In genomic region chr9:6006968-6007769, GRCh38 we compare ENCODE assay signal across 8 cellular contexts. TPM values are rescaled to one million over a fixed set of nuclear protein-coding genes. Genes with fewer than 3 reads are reported as not detected.
A peak's percentile ranks its signal among the peaks of the same experiment; 100 is the strongest.
DNase-seq lines count a peak whose midpoint lies in the region; ATAC-seq and TF ChIP-seq lines count a peak whose summit lies in the region.

No MANE protein-coding gene starts in this region.

- H3K4me3 ChIP-seq in IMR-90 (ENCODE audit: insufficient read depth, low read depth, low read length) (peak overlapping the region; percentile 90), PC-3 (ENCODE audit: low read length) (peak overlapping the region; percentile 93), esophagus (ENCODE audit: low read depth in 1 of 2, low read length in 2 of 2) (peak overlapping the region; percentile 84 to 88), muscle layer of duodenum (ENCODE audit: low read depth in 1 of 2, low read length in 2 of 2) (peak overlapping the region; percentile 77 to 98)

- peaks cover 3 to 27% of the 10 kb centered on the region in 2 experiments; a peak in 2 of 4 replicates for H3K79me1 ChIP-seq in IMR-90 (ENCODE audit: low read depth in 1 of 2, low read length in 2 of 2)

- no peak overlapping the region for H4K91ac ChIP-seq in IMR-90 (ENCODE audit: insufficient read depth, low read depth, low read length)

- no peak overlapping the region for H2BK15ac ChIP-seq in IMR-90 (ENCODE audit: low read depth, low read length)

- no peak overlapping the region for H2BK20ac ChIP-seq in IMR-90 (ENCODE audit: low read depth, low read length)

- H3K79me2 ChIP-seq in PC-3 (ENCODE audit: low read length), result peaks cover 70% of the 10 kb centered on the region

- H3K9me2 ChIP-seq in PC-3 (replicated peaks; ENCODE audit: low read length), result no peaks in the 10 kb centered on the region

- H3K23ac ChIP-seq in IMR-90 (ENCODE audit: low read depth, low read length), result peak overlapping the region; percentile 87

- TF ChIP-seq RAD21 in IMR-90 (IDR thresholded peaks at IDR 0.05; ENCODE audit: low read length), result no peak

- TF ChIP-seq POLR2A in IMR-90 (IDR thresholded peaks at IDR 0.05; ENCODE audit: low read depth, low read length), result no peak

- H3K9me1 ChIP-seq in IMR-90 (ENCODE audit: insufficient read depth, low read length), result no peaks in the 10 kb centered on the region; the same call in 1 of the 2 replicates

- H3K27ac ChIP-seq in IMR-90 (ENCODE audit: insufficient read depth, low read length), result peak overlapping the region; percentile 71
- peak overlapping the region; percentile 62 for H3K27ac ChIP-seq in PC-3 (ENCODE audit: low read length)
- peak overlapping the region; percentile 89 to 99 for H3K27ac ChIP-seq in esophagus (ENCODE audit: low read depth in 2 of 2, low read length in 1 of 2)
- peak overlapping the region; percentile 52 for H3K27ac ChIP-seq in muscle layer of duodenum (ENCODE audit: low read length)

- peak overlapping the region; percentile 60 for H3K4ac ChIP-seq in IMR-90 (ENCODE audit: low read depth, low read length)

- TF ChIP-seq CTCF in IMR-90 (conservative IDR thresholded peaks at IDR 0.05; ENCODE audit: low read depth, low read length) (no peak), PC-3 (conservative IDR thresholded peaks at IDR 0.05; ENCODE audit: low read depth, low read length) (no peak)

- H3K9ac ChIP-seq in IMR-90 (ENCODE audit: low read depth, low read length), result peak overlapping the region; percentile 69
- H3K9ac ChIP-seq in PC-3 (ENCODE audit: low read length), result peak overlapping the region; percentile 78

- POLR2A ChIA-PET in IMR-90 (lab: Charles Lee; ENCODE audit: unreplicated experiment) (no interaction called here), PC-3 (lab: Charles Lee; ENCODE audit: unreplicated experiment) (interaction anchor here (0.6 kb wide), 1 partner anchor 94 kb away, joined by 3 read pairs; no protein-coding TSS in a partner anchor)

- H4K5ac ChIP-seq in IMR-90 (ENCODE audit: low read depth, low read length), result no peak overlapping the region

- ATAC-seq in GM21576 (IDR thresholded peaks at IDR 0.05; ENCODE audit: unreplicated experiment) (peak; percentile 65), IMR-90 (ENCODE audit: low read depth) (peak; percentile 77), PC-3 (peak; percentile 84)

- H4K8ac ChIP-seq in IMR-90 (ENCODE audit: low read depth in 2 of 2, low read length in 2 of 2), result no peak overlapping the region; a peak in 2 of 4 replicates

- WGBS in IMR-90 (ENCODE audit: extremely low coverage in 2 of 2, insufficient read length in 1 of 2), 2 experiments, result 2% methylated on average over 17 of the region's 68 CpGs; no CpG with 5 or more reads in 1 of the 2 experiments
- 1% methylated on average over 65 to 68 of the region's 68 CpGs for WGBS in esophagus, 2 donors

- CTCF ChIA-PET in IMR-90 (lab: Yijun Ruan, JAX), result no interaction called here
- CTCF ChIA-PET in PC-3 (lab: Charles Lee), result no interaction called here

- 0 out of 2 replicates have a peak overlapping the region, but pooled peaks have one; percentile 45 for H3K14ac ChIP-seq in IMR-90 (replicated peaks; ENCODE audit: low read depth, low read length)

- peak overlapping the region; percentile 81 for H2AK9ac ChIP-seq in IMR-90 (replicated peaks; ENCODE audit: low read depth, low read length, poor library complexity)

- H3K4me2 ChIP-seq in IMR-90 (ENCODE audit: low read depth, low read length) (peak overlapping the region; percentile 82), PC-3 (ENCODE audit: low read length) (peak overlapping the region; percentile 98)

- in situ Hi-C loops in IMR-90 (cut with MboI; ENCODE audit: low sequenced_read_pairs), result no loop called here

- H3F3A ChIP-seq in PC-3 (ENCODE audit: low read length, unreplicated experiment), result no peaks in the 10 kb centered on the region

- H3K4me1 ChIP-seq in IMR-90 (ENCODE audit: control insufficient read depth, insufficient read depth, low read length) (no peaks in the 10 kb centered on the region; the same call in 1 of the 2 replicates), PC-3 (ENCODE audit: insufficient read depth, low read length) (peaks cover 31% of the 10 kb centered on the region), esophagus (ENCODE audit: control insufficient read depth in 2 of 2, insufficient read depth in 2 of 2, low read length in 1 of 2) (no peaks in the 10 kb centered on the region), muscle layer of duodenum (ENCODE audit: control insufficient read depth in 1 of 2, insufficient read depth in 2 of 2, low read length in 2 of 2) (peaks cover 10 to 43% of the 10 kb centered on the region in 2 donors)

- peak overlapping the region; percentile 77 for H2BK5ac ChIP-seq in IMR-90 (ENCODE audit: low read depth, low read length, poor library complexity, severe bottlenecking)

- intact Hi-C loops in IMR-90 (cut with micrococcal nuclease) (loop anchor here (2.0 kb wide), 1 partner anchor 208 kb away; no protein-coding TSS in a partner anchor), PC-3 (cut with micrococcal nuclease) (no loop called here)

- peak overlapping the region; percentile 20 for H3K56ac ChIP-seq in IMR-90 (ENCODE audit: extremely low read depth, insufficient read depth, low read length)

- H4K20me1 ChIP-seq in IMR-90 (ENCODE audit: insufficient read depth, low read length) (peaks cover 27% of the 10 kb centered on the region), PC-3 (ENCODE audit: low read length) (0 out of 2 replicates have a peak, but pooled peaks cover 3% of the 10 kb centered on the region)

- H2AK5ac ChIP-seq in IMR-90 (ENCODE audit: low read depth, low read length), result peak overlapping the region; percentile 51

- no peak overlapping the region for H3K18ac ChIP-seq in IMR-90 (ENCODE audit: low read depth, low read length)

- H3K9me3 ChIP-seq in IMR-90 (ENCODE audit: control insufficient read depth, insufficient read depth, low read length) (no peaks in the 10 kb centered on the region), PC-3 (ENCODE audit: low read length) (no peaks in the 10 kb centered on the region), esophagus (ENCODE audit: control insufficient read depth in 2 of 2, insufficient read depth in 1 of 2, low read depth in 1 of 2, low read length in 1 of 2) (no peaks in the 10 kb centered on the region), muscle layer of duodenum (ENCODE audit: control insufficient read depth in 1 of 2, low read length in 2 of 2) (no peaks in the 10 kb centered on the region)

- DNase-seq in DMS 273 treated with DMSO at 0.1 percent for 48 hours (lab: John Stamatoyannopoulos, UW) (peak; percentile 83), IMR-90 (peak; percentile 71), PC-3 (peak; percentile 86)
- peak; percentile 95 for DNase-seq in activated T-cell treated with anti-CD3 and anti-CD28 coated beads, Interleukin-2, amount 50 U/mL, for 1 hour
- peak; percentile 97 for DNase-seq in stimulated activated CD8-positive, alpha-beta memory T cell treated with anti-CD3 and anti-CD28 coated beads, Interleukin-4, amount 100 ng/mL, for 48 hours

- BruUV-seq in IMR-90 (replicated peaks; lab: Mats Ljungman, UMichigan), result no TSS peak
- no TSS peak for BruUV-seq in PC-3 (replicated peaks; lab: Mats Ljungman, UMichigan)

- H3K27me3 ChIP-seq in IMR-90 (ENCODE audit: control insufficient read depth, insufficient read depth, low read length), result no peaks in the 10 kb centered on the region
- H3K27me3 ChIP-seq in PC-3 (ENCODE audit: low read length), result no peaks in the 10 kb centered on the region
- H3K27me3 ChIP-seq in esophagus (ENCODE audit: control insufficient read depth in 1 of 2, insufficient read depth in 2 of 2, low read length in 2 of 2), result no peaks in the 10 kb centered on the region
- H3K27me3 ChIP-seq in muscle layer of duodenum (ENCODE audit: low read depth, low read length), result no peaks in the 10 kb centered on the region

- H3K36me3 ChIP-seq in IMR-90 (ENCODE audit: control insufficient read depth, insufficient read depth, low read length) (peaks cover 2% of the 10 kb centered on the region; the same call in 1 of the 2 replicates), PC-3 (ENCODE audit: low read depth, low read length) (no peaks in the 10 kb centered on the region), esophagus (ENCODE audit: control insufficient read depth in 2 of 2, insufficient read depth in 2 of 2, low read length in 1 of 2) (no peaks in the 10 kb centered on the region), muscle layer of duodenum (ENCODE audit: control insufficient read depth in 1 of 2, insufficient read depth in 2 of 2, low read length in 2 of 2) (peaks cover 6 to 13% of the 10 kb centered on the region in 2 donors)

- H2AFZ ChIP-seq in IMR-90 (replicated peaks; ENCODE audit: low read length, poor library complexity) (peak overlapping the region; percentile 94), PC-3 (ENCODE audit: low read length) (peak overlapping the region; percentile 80)

- dilution Hi-C loops in IMR-90 (cut with HindIII; ENCODE audit: low sequenced_read_pairs, unreplicated experiment), result no loop called here

- H2BK120ac ChIP-seq in IMR-90 (ENCODE audit: low read depth, low read length), result no peak overlapping the region

TF ChIP-seq in IMR-90, 13 proteins besides CTCF, POLR2A, EP300 and RAD21:
- TF ChIP-seq, protein P1, sequence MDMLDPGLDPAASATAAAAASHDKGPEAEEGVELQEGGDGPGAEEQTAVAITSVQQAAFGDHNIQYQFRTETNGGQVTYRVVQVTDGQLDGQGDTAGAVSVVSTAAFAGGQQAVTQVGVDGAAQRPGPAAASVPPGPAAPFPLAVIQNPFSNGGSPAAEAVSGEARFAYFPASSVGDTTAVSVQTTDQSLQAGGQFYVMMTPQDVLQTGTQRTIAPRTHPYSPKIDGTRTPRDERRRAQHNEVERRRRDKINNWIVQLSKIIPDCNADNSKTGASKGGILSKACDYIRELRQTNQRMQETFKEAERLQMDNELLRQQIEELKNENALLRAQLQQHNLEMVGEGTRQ (IDR thresholded peaks at IDR 0.05; ENCODE audit: low read depth, low read length), result 0 out of 2 replicates have a peak, but pooled peaks have one; percentile 27
- TF ChIP-seq MAFK (IDR thresholded peaks at IDR 0.05; ENCODE audit: low read depth, low read length) (no peak), FOS (IDR thresholded peaks at IDR 0.05; ENCODE audit: low read depth, low read length) (no peak), MXI1 (IDR thresholded peaks at IDR 0.05; ENCODE audit: borderline replicate concordance, low read depth, low read length) (peak; percentile 89; the same call in 1 of the 2 replicates), BHLHE40 (IDR thresholded peaks at IDR 0.05; ENCODE audit: low read depth, low read length) (peak; percentile 67)

RNA-seq across cellular contexts. Expression of gene RANBP6, which starts 8.3 kb away (rescaled TPM):
- total RNA-seq in IMR-90 (2012; rRNA removed), result 42.3 and 67.2 TPM in 2 replicates
- polyA plus RNA-seq in IMR-90 (2012; rRNA removed), result 6.1 and 7.5 TPM in 2 replicates
- polyA plus RNA-seq in IMR-90 (2012; cell fraction: cytosol; rRNA removed), result 1.3 and 1.9 TPM in 2 replicates
- 0.64 and 3.3 TPM in 2 replicates for polyA plus RNA-seq in IMR-90 (2012; cell fraction: nucleus; rRNA removed; ENCODE audit: low replicate concordance)
- total RNA-seq in PC-3 (2014; rRNA removed), result 11.6 and 14.1 TPM in 2 replicates
- 1 to 10 TPM; 4.2 to 5.2 TPM for polyA plus RNA-seq in esophagus

Comparison
In these comparisons a context has a peak if more than half of its experiments do, and no peak if none do; other contexts are left out.
1. Peak in every context shown above with its lines: DNase-seq, ATAC-seq, H3K4me3 ChIP-seq and H3K27ac ChIP-seq.